In the genomic region with DNA sequence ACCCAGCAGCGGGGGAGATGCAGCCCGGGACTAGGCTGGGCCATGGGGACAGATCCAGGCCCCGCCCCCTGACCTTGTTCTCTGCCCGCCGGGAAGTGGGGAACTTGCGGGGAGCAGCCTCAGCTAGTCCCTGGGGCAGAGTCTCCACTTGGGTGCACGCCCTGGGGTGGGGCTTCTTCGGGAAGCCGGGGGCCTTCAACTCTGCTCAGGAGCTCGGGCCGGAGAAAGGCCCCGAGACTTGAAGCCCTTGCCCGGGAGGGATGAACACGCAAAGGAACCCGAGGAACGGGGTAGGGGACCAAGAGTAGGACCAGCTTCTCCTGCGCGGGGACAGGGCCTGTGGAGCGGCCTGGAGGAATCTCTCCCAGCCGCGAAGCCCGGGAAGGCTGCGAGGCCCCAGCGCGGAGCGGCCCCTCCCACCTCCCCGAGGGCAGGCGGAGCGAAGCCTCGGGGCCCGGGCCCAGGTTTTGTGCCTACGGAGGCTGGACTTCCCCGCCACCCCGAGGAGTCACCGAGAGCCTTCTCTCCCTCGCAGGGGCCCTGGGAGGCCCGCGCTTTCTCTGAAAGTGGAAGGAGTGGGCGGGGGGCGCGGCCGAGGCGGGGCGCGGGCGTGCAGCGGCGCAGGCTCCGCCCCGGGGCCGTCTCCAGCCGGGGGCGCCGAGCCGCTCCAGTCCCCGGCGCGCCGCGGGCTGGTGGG, we compare ENCODE assay signal across 8 cellular contexts. TPM values are rescaled to one million over a fixed set of nuclear protein-coding genes. Genes with fewer than 3 reads are reported as not detected.
DNase-seq lines count a peak whose midpoint lies in the region; ATAC-seq and TF ChIP-seq lines count a peak whose summit lies in the region.

A gene (plus strand): TSS at position 670 of the 697 bp plus-strand sequence. CDS start 54 bp downstream, outside the sequence.

- peak; percentile 45 for DNase-seq in GF-D8 (lab: John Stamatoyannopoulos, UW)
- DNase-seq in Karpas-422: peak; percentile 81
- DNase-seq in SW480 (ENCODE audit: low spot score): peak; percentile 71
- peak; percentile 87 for DNase-seq in adipocyte (ENCODE audit: low read depth)
- DNase-seq in right atrium auricular region (ENCODE audit: low spot score): peak; percentile 71
- no peak for DNase-seq in retinal pigment epithelial cell (ENCODE audit: low read depth)
- DNase-seq in NCI-H128 (lab: John Stamatoyannopoulos, UW; ENCODE audit: unreplicated experiment): no peak

- H3K4me1 ChIP-seq in Karpas-422 (ENCODE audit: low read length) (peaks cover 19% of the 10 kb centered on the region), adipocyte (ENCODE audit: control insufficient read depth, insufficient read depth, low read length) (peaks cover 14% of the 10 kb centered on the region), right atrium auricular region (peaks cover 0 to 34% of the 10 kb centered on the region in 2 donors)

- H3K27ac ChIP-seq in Karpas-422 (ENCODE audit: low read length) (no peak within 1 kb of the TSS), right atrium auricular region (peak within 1 kb of the TSS; percentile 39 to 57)

- H3K4me3 ChIP-seq in Karpas-422 (ENCODE audit: low read length): peak within 1 kb of the TSS; percentile 79
- H3K4me3 ChIP-seq in adipocyte (ENCODE audit: low read length): peak within 1 kb of the TSS; percentile 74
- peak within 1 kb of the TSS; percentile 57 to 62 for H3K4me3 ChIP-seq in right atrium auricular region
- H3K4me3 ChIP-seq in retinal pigment epithelial cell (ENCODE audit: low read length): peak within 1 kb of the TSS; percentile 53

- H3K9me2 ChIP-seq in Karpas-422 (replicated peaks; ENCODE audit: insufficient read depth, low read length): no peaks in the 10 kb centered on the region

- H3K36me3 ChIP-seq in Karpas-422 (ENCODE audit: insufficient read depth, low read length) (no peaks in the 10 kb centered on the region), adipocyte (ENCODE audit: control insufficient read depth, insufficient read depth, low read length, severe bottlenecking) (no peaks in the 10 kb centered on the region), right atrium auricular region (no peaks in the 10 kb centered on the region)

- peak within 1 kb of the TSS; percentile 92 for H3K4me2 ChIP-seq in Karpas-422 (ENCODE audit: low read depth, low read length, poor library complexity, severe bottlenecking)

- H3K79me2 ChIP-seq in Karpas-422 (ENCODE audit: low read length): no peaks in the 10 kb centered on the region

- ATAC-seq in GM21825 (IDR thresholded peaks at IDR 0.05; ENCODE audit: unreplicated experiment): peak; percentile 68

- H3K9me3 ChIP-seq in Karpas-422 (ENCODE audit: low read length): no peaks in the 10 kb centered on the region
- no peaks in the 10 kb centered on the region for H3K9me3 ChIP-seq in adipocyte (ENCODE audit: control insufficient read depth, low read length)
- no peaks in the 10 kb centered on the region for H3K9me3 ChIP-seq in right atrium auricular region

- H3K9ac ChIP-seq in Karpas-422 (ENCODE audit: low read length): peak within 1 kb of the TSS; percentile 73
- H3K9ac ChIP-seq in adipocyte (ENCODE audit: low read length): peak within 1 kb of the TSS; percentile 64

- H4K20me1 ChIP-seq in Karpas-422 (ENCODE audit: insufficient read depth, low read depth, low read length): peaks cover 7% of the 10 kb centered on the region; the same call in 1 of the 2 replicates

- H3K27me3 ChIP-seq in Karpas-422 (ENCODE audit: low read length) (no peaks in the 10 kb centered on the region), adipocyte (replicated peaks; ENCODE audit: control insufficient read depth, insufficient read depth, low read length) (peaks cover 29% of the 10 kb centered on the region), right atrium auricular region (no peaks in the 10 kb centered on the region)

- peak within 1 kb of the TSS; percentile 100 for H2AFZ ChIP-seq in Karpas-422 (ENCODE audit: low read length)

- TF ChIP-seq CTCF in right atrium auricular region (IDR thresholded peaks at IDR 0.05) (no peak), retinal pigment epithelial cell (conservative IDR thresholded peaks at IDR 0.05; ENCODE audit: low read depth, low read length) (no peak)

RNA-seq across cellular contexts. Expression of the gene that starts here (rescaled TPM):
- not detected in 2 replicates for total RNA-seq in Karpas-422 (2014; rRNA removed; shearing (Covaris generic); ENCODE audit: low replicate concordance)
- under 1 TPM in 1 of 2 donors, not detected in 1; 0.90 TPM for total RNA-seq in right atrium auricular region

Comparison
In these comparisons a context has a peak if more than half of its experiments do, and no peak if none do; other contexts are left out.
1. Peak in DNase-seq, H3K4me3 ChIP-seq, H3K9ac ChIP-seq and H3K4me2 ChIP-seq in Karpas-422; RNA of the gene not detected or under 1 TPM.
2. Peak in DNase-seq, H3K4me3 ChIP-seq and H3K27ac ChIP-seq in right atrium auricular region; RNA of the gene not detected or under 1 TPM.
3. DNase-seq: peak in GF-D8 (single experiment), SW480 (single experiment) and adipocyte (single experiment); none in retinal pigment epithelial cell (single experiment) and NCI-H128 (single experiment).
4. Peak in every context shown above with its lines, with median percentiles within 50 percentile points of each other: H3K4me3 ChIP-seq.